ENCODE assay signal across 8 cellular contexts in genomic region chrX:119417376-119417775, GRCh38.
"Had no signal": no experiment of that assay in that cellular context is flagged by ENCODE, and none has a peak within 500 bp of the region (broad histone marks: within the 10 kb centered on the region; RNA-seq: fewer than 3 reads in every experiment).

No MANE protein-coding gene starts in this region.

- H3K27me3 Mint-ChIP-seq: IgD-negative memory B cell had no signal

- FAIRE-seq: H1, H54 had no signal

- ATAC-seq: HCT116 had no signal

- H3K4me3 Mint-ChIP-seq: HFFc6, IgD-negative memory B cell had no signal

- H3K27ac ChIP-seq: HL-60 had no signal

- H3K4me1 Mint-ChIP-seq: IgD-negative memory B cell had no signal

- H3K9me3 ChIP-seq: HAP-1 had no signal

- H3K9me3 Mint-ChIP-seq: HFFc6 had no signal

- H3K4me3 ChIP-seq: HAP-1 had no signal

- H3K27ac Mint-ChIP-seq: HFFc6, IgD-negative memory B cell had no signal

- H3K36me3 Mint-ChIP-seq: IgD-negative memory B cell had no signal

- DNase-seq: KG1 had no signal
